In the genomic region with DNA sequence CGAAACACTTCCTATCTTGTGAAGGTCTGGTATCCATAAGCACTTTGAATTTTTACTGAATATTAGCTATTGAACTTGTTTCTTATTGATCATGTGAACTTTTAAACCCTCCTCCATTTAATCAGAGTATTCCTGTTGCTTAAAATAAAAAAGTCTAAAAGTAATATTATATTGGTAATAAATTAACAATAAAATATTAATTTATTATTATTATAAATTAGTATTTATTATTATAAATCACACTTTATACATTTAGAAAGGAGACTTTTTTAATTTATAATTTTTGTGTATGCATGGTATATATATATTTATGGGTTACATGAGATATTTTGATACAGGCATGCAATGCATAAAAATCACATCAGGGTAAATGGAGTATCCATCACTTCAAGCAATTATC, we compare ENCODE assay signal across 9 cellular contexts.
"Had no signal": no experiment of that assay in that cellular context is flagged by ENCODE, and none has a peak within 500 bp of the region (broad histone marks: within the 10 kb centered on the region; RNA-seq: fewer than 3 reads in every experiment).

No MANE protein-coding gene starts in this region.

- H3K4me3 ChIP-seq: GM23338 had no signal

- H3K9ac ChIP-seq: KMS-11 had no signal

- H3K4me2 ChIP-seq: GM23338, KMS-11 had no signal

- DNase-seq: H9, HCEC 1CT, KBM-7 had no signal

- ATAC-seq: GM23338, HepG2 had no signal

- H2AFZ ChIP-seq: GM23338 had no signal

- H3K27ac ChIP-seq: HL-60, KMS-11 had no signal

- FAIRE-seq: H1, H54, HepG2 had no signal
